1 cellular context compared by ENCODE assay signal in genomic region chr7:21076054-21076453, GRCh38.
TF ChIP-seq lines count a peak whose summit lies in the region.

No MANE protein-coding gene starts in this region.

TF ChIP-seq in HEK293, 187 proteins besides CTCF, POLR2A, EP300 and RAD21 (continued from another document and continues in another):
- TF ChIP-seq, protein P1, sequence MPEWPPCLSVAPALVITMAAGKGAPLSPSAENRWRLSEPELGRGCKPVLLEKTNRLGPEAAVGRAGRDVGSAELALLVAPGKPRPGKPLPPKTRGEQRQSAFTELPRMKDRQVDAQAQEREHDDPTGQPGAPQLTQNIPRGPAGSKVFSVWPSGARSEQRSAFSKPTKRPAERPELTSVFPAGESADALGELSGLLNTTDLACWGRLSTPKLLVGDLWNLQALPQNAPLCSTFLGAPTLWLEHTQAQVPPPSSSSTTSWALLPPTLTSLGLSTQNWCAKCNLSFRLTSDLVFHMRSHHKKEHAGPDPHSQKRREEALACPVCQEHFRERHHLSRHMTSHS (tag by site-specific recombination; IDR thresholded peaks at IDR 0.05): no peak
- no peak for TF ChIP-seq ZFP3 (tag by site-specific recombination; IDR thresholded peaks at IDR 0.05; ENCODE audit: low read depth)
- TF ChIP-seq ZNF311 (tag by site-specific recombination; IDR thresholded peaks at IDR 0.05; ENCODE audit: borderline replicate concordance): no peak
- peak; percentile 55 for TF ChIP-seq ZXDB (tag by site-specific recombination; IDR thresholded peaks at IDR 0.05)
- peak; percentile 37; the same call in 1 of the 2 replicates for TF ChIP-seq ZIC2 (tag by site-specific recombination; IDR thresholded peaks at IDR 0.05)
- TF ChIP-seq ZNF549 (tag by site-specific recombination; IDR thresholded peaks at IDR 0.05): peak; percentile 37; the same call in 1 of the 2 replicates
- TF ChIP-seq, protein P2, sequence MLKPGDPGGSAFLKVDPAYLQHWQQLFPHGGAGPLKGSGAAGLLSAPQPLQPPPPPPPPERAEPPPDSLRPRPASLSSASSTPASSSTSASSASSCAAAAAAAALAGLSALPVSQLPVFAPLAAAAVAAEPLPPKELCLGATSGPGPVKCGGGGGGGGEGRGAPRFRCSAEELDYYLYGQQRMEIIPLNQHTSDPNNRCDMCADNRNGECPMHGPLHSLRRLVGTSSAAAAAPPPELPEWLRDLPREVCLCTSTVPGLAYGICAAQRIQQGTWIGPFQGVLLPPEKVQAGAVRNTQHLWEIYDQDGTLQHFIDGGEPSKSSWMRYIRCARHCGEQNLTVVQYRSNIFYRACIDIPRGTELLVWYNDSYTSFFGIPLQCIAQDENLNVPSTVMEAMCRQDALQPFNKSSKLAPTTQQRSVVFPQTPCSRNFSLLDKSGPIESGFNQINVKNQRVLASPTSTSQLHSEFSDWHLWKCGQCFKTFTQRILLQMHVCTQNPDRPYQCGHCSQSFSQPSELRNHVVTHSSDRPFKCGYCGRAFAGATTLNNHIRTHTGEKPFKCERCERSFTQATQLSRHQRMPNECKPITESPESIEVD (tag by site-specific recombination; IDR thresholded peaks at IDR 0.05): peak; percentile 79
- TF ChIP-seq ZNF596 (tag by site-specific recombination; IDR thresholded peaks at IDR 0.05): peak; percentile 41; the same call in 1 of the 2 replicates
- TF ChIP-seq ZBTB17 (tag by site-specific recombination; IDR thresholded peaks at IDR 0.05): peak; percentile 67
- TF ChIP-seq OSR2 (tag by site-specific recombination; IDR thresholded peaks at IDR 0.05): peak; percentile 92
- no peak for TF ChIP-seq ZNF121 (tag by site-specific recombination; IDR thresholded peaks at IDR 0.05)
- TF ChIP-seq ZNF473 (tag by site-specific recombination; IDR thresholded peaks at IDR 0.05): no peak
- no peak for TF ChIP-seq ZNF76 (tag by site-specific recombination; IDR thresholded peaks at IDR 0.05; ENCODE audit: borderline replicate concordance, low read depth)
- TF ChIP-seq ZNF202 (tag by site-specific recombination; IDR thresholded peaks at IDR 0.05; ENCODE audit: borderline replicate concordance): no peak
- TF ChIP-seq ZNF18 (tag by site-specific recombination; IDR thresholded peaks at IDR 0.05): no peak
- TF ChIP-seq ZNF112 (tag by site-specific recombination; IDR thresholded peaks at IDR 0.05): no peak
- no peak for TF ChIP-seq HIC1 (tag by site-specific recombination; IDR thresholded peaks at IDR 0.05)
- TF ChIP-seq TCF7L2 (IDR thresholded peaks at IDR 0.05; ENCODE audit: borderline replicate concordance, low read depth, low read length): peak; percentile 32; the same call in 1 of the 2 replicates
- TF ChIP-seq ZNF416 (tag by site-specific recombination; IDR thresholded peaks at IDR 0.05): no peak
- TF ChIP-seq, protein P3, sequence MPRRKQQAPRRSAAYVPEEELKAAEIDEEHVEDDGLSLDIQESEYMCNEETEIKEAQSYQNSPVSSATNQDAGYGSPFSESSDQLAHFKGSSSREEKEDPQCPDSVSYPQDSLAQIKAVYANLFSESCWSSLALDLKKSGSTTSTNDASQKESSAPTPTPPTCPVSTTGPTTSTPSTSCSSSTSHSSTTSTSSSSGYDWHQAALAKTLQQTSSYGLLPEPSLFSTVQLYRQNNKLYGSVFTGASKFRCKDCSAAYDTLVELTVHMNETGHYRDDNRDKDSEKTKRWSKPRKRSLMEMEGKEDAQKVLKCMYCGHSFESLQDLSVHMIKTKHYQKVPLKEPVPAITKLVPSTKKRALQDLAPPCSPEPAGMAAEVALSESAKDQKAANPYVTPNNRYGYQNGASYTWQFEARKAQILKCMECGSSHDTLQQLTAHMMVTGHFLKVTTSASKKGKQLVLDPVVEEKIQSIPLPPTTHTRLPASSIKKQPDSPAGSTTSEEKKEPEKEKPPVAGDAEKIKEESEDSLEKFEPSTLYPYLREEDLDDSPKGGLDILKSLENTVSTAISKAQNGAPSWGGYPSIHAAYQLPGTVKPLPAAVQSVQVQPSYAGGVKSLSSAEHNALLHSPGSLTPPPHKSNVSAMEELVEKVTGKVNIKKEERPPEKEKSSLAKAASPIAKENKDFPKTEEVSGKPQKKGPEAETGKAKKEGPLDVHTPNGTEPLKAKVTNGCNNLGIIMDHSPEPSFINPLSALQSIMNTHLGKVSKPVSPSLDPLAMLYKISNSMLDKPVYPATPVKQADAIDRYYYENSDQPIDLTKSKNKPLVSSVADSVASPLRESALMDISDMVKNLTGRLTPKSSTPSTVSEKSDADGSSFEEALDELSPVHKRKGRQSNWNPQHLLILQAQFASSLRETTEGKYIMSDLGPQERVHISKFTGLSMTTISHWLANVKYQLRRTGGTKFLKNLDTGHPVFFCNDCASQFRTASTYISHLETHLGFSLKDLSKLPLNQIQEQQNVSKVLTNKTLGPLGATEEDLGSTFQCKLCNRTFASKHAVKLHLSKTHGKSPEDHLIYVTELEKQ (tag by site-specific recombination; IDR thresholded peaks at IDR 0.05; ENCODE audit: borderline replicate concordance): 0 out of 2 replicates have a peak, but pooled peaks have one; percentile 30
- no peak for TF ChIP-seq ZNF426 (tag by site-specific recombination; IDR thresholded peaks at IDR 0.05)
- TF ChIP-seq ZNF169 (tag by site-specific recombination; IDR thresholded peaks at IDR 0.05): no peak
- no peak for TF ChIP-seq ZNF560 (tag by site-specific recombination; IDR thresholded peaks at IDR 0.05; ENCODE audit: borderline replicate concordance)
- TF ChIP-seq GLIS2 (tag by site-specific recombination; IDR thresholded peaks at IDR 0.05): no peak
- TF ChIP-seq ZNF501 (tag by site-specific recombination; IDR thresholded peaks at IDR 0.05): no peak
- TF ChIP-seq ZNF157 (tag by site-specific recombination; IDR thresholded peaks at IDR 0.05): no peak
- no peak for TF ChIP-seq ZNF26 (tag by site-specific recombination; IDR thresholded peaks at IDR 0.05)
- TF ChIP-seq ZNF654 (tag by site-specific recombination; IDR thresholded peaks at IDR 0.05; ENCODE audit: low read depth): no peak
- TF ChIP-seq PATZ1 (tag by site-specific recombination; IDR thresholded peaks at IDR 0.05): no peak
- TF ChIP-seq KLF9 (tag by site-specific recombination; IDR thresholded peaks at IDR 0.05; ENCODE audit: low read depth): no peak
- TF ChIP-seq EGR2 (tag by site-specific recombination; IDR thresholded peaks at IDR 0.05; ENCODE audit: low read depth): no peak
- TF ChIP-seq YY2 (tag by site-specific recombination; IDR thresholded peaks at IDR 0.05): no peak
- TF ChIP-seq TRIM28 (IDR thresholded peaks at IDR 0.05; ENCODE audit: borderline replicate concordance, low read length): peak; percentile 38; the same call in 1 of the 2 replicates
- no peak for TF ChIP-seq ZNF266 (tag by site-specific recombination; IDR thresholded peaks at IDR 0.05; ENCODE audit: low read depth)
- no peak for TF ChIP-seq ZBTB48 (tag by site-specific recombination; IDR thresholded peaks at IDR 0.05)
- peak; percentile 86 for TF ChIP-seq PRDM4 (tag by site-specific recombination; IDR thresholded peaks at IDR 0.05)
- TF ChIP-seq MZF1 (tag by site-specific recombination; IDR thresholded peaks at IDR 0.05; ENCODE audit: borderline replicate concordance): 0 out of 2 replicates have a peak, but pooled peaks have one; percentile 24
- no peak for TF ChIP-seq KLF10 (tag by site-specific recombination; IDR thresholded peaks at IDR 0.05)
- no peak for TF ChIP-seq ZNF677 (tag by site-specific recombination; IDR thresholded peaks at IDR 0.05)
- no peak for TF ChIP-seq ZNF223 (tag by site-specific recombination; IDR thresholded peaks at IDR 0.05)
- peak; percentile 48; the same call in 1 of the 2 replicates for TF ChIP-seq ZNF366 (tag by site-specific recombination; conservative IDR thresholded peaks at IDR 0.05)
- TF ChIP-seq ZSCAN30 (tag by site-specific recombination; IDR thresholded peaks at IDR 0.05): peak; percentile 38; the same call in 1 of the 2 replicates
- 0 out of 2 replicates have a peak, but pooled peaks have one; percentile 24 for TF ChIP-seq ZSCAN16 (tag by site-specific recombination; IDR thresholded peaks at IDR 0.05)
- no peak for TF ChIP-seq ZNF391 (tag by site-specific recombination; IDR thresholded peaks at IDR 0.05; ENCODE audit: borderline replicate concordance, low read depth)
- TF ChIP-seq ZFP69B (tag by site-specific recombination; IDR thresholded peaks at IDR 0.05): no peak
- no peak for TF ChIP-seq ZNF658 (tag by site-specific recombination; IDR thresholded peaks at IDR 0.05)
- no peak for TF ChIP-seq ELK4 (IDR thresholded peaks at IDR 0.05; ENCODE audit: borderline replicate concordance, low read depth, low read length)
- TF ChIP-seq KLF8 (tag by site-specific recombination; IDR thresholded peaks at IDR 0.05): no peak
- TF ChIP-seq ZNF132 (tag by site-specific recombination; IDR thresholded peaks at IDR 0.05; ENCODE audit: borderline replicate concordance): no peak
- no peak for TF ChIP-seq ZNF239 (tag by site-specific recombination; IDR thresholded peaks at IDR 0.05)
